In genomic region chr17:79478051-79478461, GRCh38 we compare ENCODE assay signal across 22 cellular contexts.
DNase-seq lines count a peak whose midpoint lies in the region; TF ChIP-seq lines count a peak whose summit lies in the region.
"Had no signal": no experiment of that assay in that cellular context is flagged by ENCODE, and none has a peak within 500 bp of the region (broad histone marks: within the 10 kb centered on the region; RNA-seq: fewer than 3 reads in every experiment).

No MANE protein-coding gene starts in this region.

- no peak overlapping the region for H3K27ac Mint-ChIP-seq in MCF 10A (ENCODE audit: low read depth, unreplicated experiment)
- H3K27ac Mint-ChIP-seq: activated B cell treated with CpG ODN at 0.5 μM for 24 hours; activated naive CD8-positive, alpha-beta T cell treated with anti-CD3 and anti-CD28 coated beads for 36 hours; activated T-helper 2 cell treated with anti-CD3 and anti-CD28 coated beads, Interferon-gamma antibody, Interleukin-2, Interleukin-4, amounts not matched to agents 10 μg/mL and 5 μg/mL and 100 μg/mL, durations not matched to agents 14 hours and 24 hours and 36 hours; CD14-positive monocyte had no signal

- POLR2A ChIA-PET in RWPE1 (lab: Yijun Ruan, JAX; ENCODE audit: low non-redundant PET) = interaction anchor here (0.6 kb wide), 1 partner anchor 44 kb away, joined by 5 read pairs; no protein-coding TSS in a partner anchor
- POLR2A ChIA-PET in MCF 10A (lab: Yijun Ruan, JAX) = no interaction called here

- no peak overlapping the region for H3K27ac ChIP-seq in RWPE1
- no peak overlapping the region for H3K27ac ChIP-seq in thyroid gland
- H3K27ac ChIP-seq: KMS-11, neutrophil, psoas muscle, skin epidermis, upper lobe of left lung had no signal

- CTCF ChIA-PET in RWPE1 (lab: Yijun Ruan, JAX) (no interaction called here), MCF 10A (lab: Yijun Ruan, JAX) (no interaction called here)

- no peak overlapping the region for H3K4me3 Mint-ChIP-seq in MCF 10A (ENCODE audit: unreplicated experiment)
- H3K4me3 Mint-ChIP-seq: activated B cell treated with CpG ODN at 0.5 μM for 24 hours; activated naive CD8-positive, alpha-beta T cell treated with anti-CD3 and anti-CD28 coated beads for 36 hours; CD14-positive monocyte had no signal

- 47 to 61% methylated on average over 22 of the region's 22 CpGs for WGBS in thyroid gland, 2 donors

- H3K9me3 ChIP-seq in thyroid gland = no peaks in the 10 kb centered on the region
- H3K9me3 ChIP-seq: neutrophil, psoas muscle, upper lobe of left lung had no signal

- no peak for TF ChIP-seq CTCF in RWPE1 (conservative IDR thresholded peaks at IDR 0.05; ENCODE audit: low read depth)
- no peak for TF ChIP-seq CTCF in thyroid gland (IDR thresholded peaks at IDR 0.05)
- no peak for TF ChIP-seq CTCF in MCF 10A (IDR thresholded peaks at IDR 0.05; ENCODE audit: unreplicated experiment)

- H3K4me3 ChIP-seq in thyroid gland (replicated peaks in 1 of 3) = no peak overlapping the region
- H3K4me3 ChIP-seq: psoas muscle, skin epidermis, upper lobe of left lung had no signal

- peaks cover 5% of the 10 kb centered on the region for H3K36me3 Mint-ChIP-seq in MCF 10A (ENCODE audit: insufficient read depth, unreplicated experiment)
- H3K36me3 Mint-ChIP-seq: activated naive CD8-positive, alpha-beta T cell treated with anti-CD3 and anti-CD28 coated beads for 36 hours; CD14-positive monocyte had no signal

- no peaks in the 10 kb centered on the region for H3K27me3 ChIP-seq in thyroid gland

- peak; percentile 19 to 79 (median 56) for DNase-seq in NCI-H1417 (lab: John Stamatoyannopoulos, UW)
- DNase-seq in NCI-H1417 treated with DMSO at 0.1 percent for 48 hours (lab: John Stamatoyannopoulos, UW) = no peak
- DNase-seq in RWPE1 (ENCODE audit: low spot score) = peak; percentile 13
- DNase-seq in foreskin melanocyte = peak; percentile 60
- no peak for DNase-seq in NCI-H1105 treated with DMSO at 0.1 percent for 48 hours (lab: John Stamatoyannopoulos, UW)
- DNase-seq in thyroid gland = no peak
- DNase-seq in MCF 10A (ENCODE audit: unreplicated experiment) = no peak
- DNase-seq in D341Med (ENCODE audit: low spot score) = no peak
- DNase-seq: activated B cell treated with CpG ODN at 0.5 μM for 24 hours; activated naive CD8-positive, alpha-beta T cell treated with anti-CD3 and anti-CD28 coated beads for 36 hours; Calu3; left cardiac atrium; mesenchymal stem cell; NCI-H2029; NCI-H226; psoas muscle had no signal

- H3K9me3 Mint-ChIP-seq in MCF 10A (ENCODE audit: unreplicated experiment) = no peaks in the 10 kb centered on the region
- H3K9me3 Mint-ChIP-seq: activated B cell treated with CpG ODN at 0.5 μM for 24 hours; activated naive CD8-positive, alpha-beta T cell treated with anti-CD3 and anti-CD28 coated beads for 36 hours; activated T-helper 2 cell treated with anti-CD3 and anti-CD28 coated beads, Interferon-gamma antibody, Interleukin-2, Interleukin-4, amounts not matched to agents 10 μg/mL and 5 μg/mL and 100 μg/mL, durations not matched to agents 14 hours and 24 hours and 36 hours had no signal

- no peak for TF ChIP-seq POLR2A in thyroid gland (IDR thresholded peaks at IDR 0.05)

- no peaks in the 10 kb centered on the region for H3K4me1 ChIP-seq in thyroid gland
- H3K4me1 ChIP-seq: psoas muscle, upper lobe of left lung had no signal

- intact Hi-C loops in thyroid gland (cut with DNase I) (no loop called here), MCF 10A (cut with micrococcal nuclease) (no loop called here)

- BruUV-seq in MCF 10A (replicated peaks; lab: Mats Ljungman, UMichigan) = no TSS peak

- H3K36me3 ChIP-seq in thyroid gland = no peaks in the 10 kb centered on the region
- H3K36me3 ChIP-seq: neutrophil, upper lobe of left lung had no signal

- H3K4me1 Mint-ChIP-seq in MCF 10A (ENCODE audit: insufficient read depth, unreplicated experiment) = peaks cover 9% of the 10 kb centered on the region
- H3K4me1 Mint-ChIP-seq: activated B cell treated with CpG ODN at 0.5 μM for 24 hours; activated naive CD8-positive, alpha-beta T cell treated with anti-CD3 and anti-CD28 coated beads for 36 hours; CD14-positive monocyte had no signal

- peaks cover 99% of the 10 kb centered on the region for H3K27me3 Mint-ChIP-seq in MCF 10A (ENCODE audit: insufficient read depth, unreplicated experiment)

Comparison
In these comparisons a context has a peak if more than half of its experiments do, and no peak if none do; other contexts are left out.
1. DNase-seq: peak in NCI-H1417 (3 of 3), RWPE1 (single experiment) and foreskin melanocyte (single experiment); none in NCI-H1417 treated with DMSO at 0.1 percent for 48 hours (single experiment), NCI-H1105 treated with DMSO at 0.1 percent for 48 hours (single experiment), thyroid gland (0 of 2), MCF 10A (single experiment) and D341Med (single experiment).